In genomic region chr6:4039348-4039747, GRCh38 we compare ENCODE assay signal across 32 cellular contexts. TPM values are rescaled to one million over a fixed set of nuclear protein-coding genes. Genes with fewer than 3 reads are reported as not detected.
DNase-seq lines count a peak whose midpoint lies in the region; ATAC-seq, FAIRE-seq and TF ChIP-seq lines count a peak whose summit lies in the region.
"Had no signal": no experiment of that assay in that cellular context is flagged by ENCODE, and none has a peak within 500 bp of the region (broad histone marks: within the 10 kb centered on the region; RNA-seq: fewer than 3 reads in every experiment).

No MANE protein-coding gene starts in this region.

- no peak for DNase-seq in activated T-cell treated with anti-CD3 and anti-CD28 coated beads, Interleukin-2, amount 50 U/mL, for 72 hours
- DNase-seq in activated T-cell treated with anti-CD3 and anti-CD28 coated beads for 4 hours (no peak), bronchial epithelial cell (ENCODE audit: low read depth) (peak; percentile 22), iris pigment epithelial cell (ENCODE audit: low read depth) (peak; percentile 56), upper lobe of right lung (no peak), T1000 (lab: John Stamatoyannopoulos, UW) (no peak), globus pallidus (ENCODE audit: low spot score) (no peak)
- DNase-seq: activated CD4-positive, CD25-positive, alpha-beta regulatory T cell treated with anti-CD3 and anti-CD28 coated beads, Interleukin-2, amount 50 U/mL, for 72 hours; activated naive CD4-positive, alpha-beta T cell; activated T-cell treated with anti-CD3 and anti-CD28 coated beads, Interleukin-2, amount 50 U/mL, for 48 hours; adrenal gland; cerebellar nuclear complex; DND-41; GF-D8; glutamatergic neuron; naive thymus-derived CD8-positive, alpha-beta T cell; occipital lobe; stimulated activated CD4-positive, alpha-beta T cell treated with anti-CD3 and anti-CD28 coated beads, Interleukin-4, amount 100 ng/mL, for 24 hours; upper lobe of left lung had no signal

- H3K9me3 ChIP-seq in upper lobe of right lung = no peaks in the 10 kb centered on the region
- H3K9me3 ChIP-seq: adrenal gland, upper lobe of left lung had no signal

- H3K4me3 ChIP-seq in bronchial epithelial cell (ENCODE audit: low read depth, low read length) = no peak overlapping the region
- no peak overlapping the region for H3K4me3 ChIP-seq in upper lobe of right lung
- H3K4me3 ChIP-seq: adrenal gland, upper lobe of left lung had no signal

- no peak for FAIRE-seq in bronchial epithelial cell (lab: Jason Lieb, UNC)
- FAIRE-seq: A204.1, H1, islet of Langerhans had no signal

- no peak overlapping the region for H3K27ac ChIP-seq in upper lobe of right lung
- H3K27ac ChIP-seq: adrenal gland had no signal

- H3K36me3 Mint-ChIP-seq in activated T-cell treated with anti-CD3 and anti-CD28 coated beads, Interleukin-2, amount 50 U/mL, for 72 hours (ENCODE audit: insufficient read depth in 2 of 2) = peaks cover 9 to 54% of the 10 kb centered on the region in 2 donors

- H3K9me3 Mint-ChIP-seq in activated T-cell treated with anti-CD3 and anti-CD28 coated beads, Interleukin-2, amount 50 U/mL, for 72 hours = no peaks in the 10 kb centered on the region
- H3K9me3 Mint-ChIP-seq: CD14-positive monocyte; mesothelial cell of epicardium; naive thymus-derived CD8-positive, alpha-beta T cell; T-helper 1 cell treated with Interleukin-12 subunit alpha and Interleukin-12 subunit beta and Interleukin-4 antibody, amounts not matched to agents 30 μg/mL and 1 μg/mL, for 36 hours had no signal

- no peaks in the 10 kb centered on the region for H3K27me3 Mint-ChIP-seq in activated T-cell treated with anti-CD3 and anti-CD28 coated beads, Interleukin-2, amount 50 U/mL, for 72 hours (ENCODE audit: low read depth)

- H3K4me1 ChIP-seq in upper lobe of right lung = peaks cover 3% of the 10 kb centered on the region

- intact Hi-C loops in upper lobe of right lung (cut with DNase I) = no loop called here

- H3K4me1 Mint-ChIP-seq in activated T-cell treated with anti-CD3 and anti-CD28 coated beads, Interleukin-2, amount 50 U/mL, for 72 hours (ENCODE audit: low read depth) = peaks cover 49% of the 10 kb centered on the region
- H3K4me1 Mint-ChIP-seq: CD14-positive monocyte had no signal

- peak overlapping the region; percentile 89 for H3K27ac Mint-ChIP-seq in activated T-cell treated with anti-CD3 and anti-CD28 coated beads, Interleukin-2, amount 50 U/mL, for 72 hours

- H3K36me3 ChIP-seq in bronchial epithelial cell (ENCODE audit: control insufficient read depth, insufficient read depth, low read length) (peaks cover 13% of the 10 kb centered on the region), upper lobe of right lung (peaks cover 72% of the 10 kb centered on the region)

- ATAC-seq in activated T-cell treated with anti-CD3 and anti-CD28 coated beads, Interleukin-2, amount 50 U/mL, for 72 hours (replicated peaks in 1 of 2) = no peak
- peak; percentile 83 for ATAC-seq in upper lobe of right lung
- ATAC-seq in GM18511 (IDR thresholded peaks at IDR 0.05; ENCODE audit: unreplicated experiment) = no peak
- ATAC-seq: left lobe of liver; naive thymus-derived CD8-positive, alpha-beta T cell; Right ventricle myocardium inferior; SK-N-SH treated with all-trans-retinoic acid at 6 μM for 48 hours had no signal

- no peaks in the 10 kb centered on the region for H3K27me3 ChIP-seq in bronchial epithelial cell (ENCODE audit: control insufficient read depth, insufficient read depth, low read length)
- no peaks in the 10 kb centered on the region for H3K27me3 ChIP-seq in upper lobe of right lung
- H3K27me3 ChIP-seq: adrenal gland, upper lobe of left lung had no signal

- TF ChIP-seq CTCF in bronchial epithelial cell (IDR thresholded peaks at IDR 0.05; ENCODE audit: insufficient read depth, low read length, severe bottlenecking) (no peak), upper lobe of right lung (IDR thresholded peaks at IDR 0.05) (no peak)

- H3K4me3 Mint-ChIP-seq in activated T-cell treated with anti-CD3 and anti-CD28 coated beads, Interleukin-2, amount 50 U/mL, for 72 hours = no peak overlapping the region
- H3K4me3 Mint-ChIP-seq: CD14-positive monocyte; mesothelial cell of epicardium; naive thymus-derived CD8-positive, alpha-beta T cell; T-helper 1 cell treated with Interleukin-12 subunit alpha and Interleukin-12 subunit beta and Interleukin-4 antibody, amounts not matched to agents 30 μg/mL and 1 μg/mL, for 36 hours had no signal

RNA-seq across cellular contexts. Expression of gene FAM217A, which starts 39.6 kb away (rescaled TPM):
- total RNA-seq in activated T-cell treated with anti-CD3 and anti-CD28 coated beads, Interleukin-2, amount 50 U/mL, for 72 hours = not detected
- total RNA-seq in bronchial epithelial cell (not detected in 2 replicates), upper lobe of right lung (not detected)
- total RNA-seq: activated CD8-positive, alpha-beta memory T cell treated with anti-CD3 and anti-CD28 coated beads for 36 hours; adrenal gland; H1; HT1080; left lobe of liver; mesothelial cell of epicardium; naive thymus-derived CD8-positive, alpha-beta T cell; occipital lobe; pulmonary artery endothelial cell; Right ventricle myocardium inferior; upper lobe of left lung had no signal

Comparison
In these comparisons a context has a peak if more than half of its experiments do, and no peak if none do; other contexts are left out.
1. DNase-seq: peak in bronchial epithelial cell (single experiment) and iris pigment epithelial cell (single experiment); none in activated T-cell treated with anti-CD3 and anti-CD28 coated beads, Interleukin-2, amount 50 U/mL, for 72 hours (0 of 2), activated T-cell treated with anti-CD3 and anti-CD28 coated beads for 4 hours (single experiment), upper lobe of right lung (single experiment), T1000 (single experiment) and globus pallidus (single experiment).